ENCODE assay signal across 8 cellular contexts in the genomic region with DNA sequence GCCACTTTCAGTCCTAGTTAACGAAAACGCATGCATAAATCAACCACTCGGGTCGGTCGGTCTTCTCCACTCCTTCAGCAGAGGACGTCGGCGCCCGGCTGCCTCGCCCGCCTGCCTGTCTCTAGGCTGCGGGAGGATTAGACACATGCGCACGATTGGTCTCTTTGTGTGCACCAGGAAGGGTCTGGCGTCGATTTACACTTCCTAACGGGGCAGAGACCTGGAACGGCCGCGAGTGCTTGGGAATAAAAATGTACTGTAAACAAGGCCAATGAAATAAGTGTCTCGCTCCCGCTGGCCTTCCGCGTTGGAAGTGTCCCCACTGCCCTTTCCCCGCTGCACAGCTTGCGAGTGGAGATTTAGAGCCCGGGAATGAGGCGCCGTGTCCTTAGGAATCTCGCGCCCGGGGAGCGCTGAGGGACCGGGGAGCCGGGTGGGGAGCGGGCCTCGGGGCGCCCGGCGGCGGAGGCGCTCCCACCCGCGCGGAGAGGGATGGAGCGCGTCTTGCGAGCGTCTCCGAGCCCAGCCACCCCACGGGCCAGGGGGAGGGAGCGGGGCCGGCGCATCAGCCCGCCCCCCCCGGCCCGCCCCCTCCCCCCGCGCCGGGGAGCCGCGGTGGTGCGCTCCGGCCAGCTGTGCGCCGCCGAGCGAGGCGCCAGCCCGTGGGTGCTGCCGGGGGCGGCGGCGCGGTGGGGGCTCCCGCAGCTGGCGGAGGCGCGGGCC. TPM values are rescaled to one million over a fixed set of nuclear protein-coding genes. Genes with fewer than 3 reads are reported as not detected.
A peak's percentile ranks its signal among the peaks of the same experiment; 100 is the strongest.
DNase-seq lines count a peak whose midpoint lies in the region; ATAC-seq and TF ChIP-seq lines count a peak whose summit lies in the region.

A gene (plus strand): TSS at position 636 of the 723 bp plus-strand sequence.

- H3K27ac ChIP-seq in foreskin keratinocyte: no peak within 1 kb of the TSS

- H3K27me3 ChIP-seq in foreskin keratinocyte: peaks cover 54% of the 10 kb centered on the region

- H3K4me1 ChIP-seq in foreskin keratinocyte: no peaks in the 10 kb centered on the region

- H3K27ac Mint-ChIP-seq in nephron progenitor cell: peak within 1 kb of the TSS; percentile 94

- DNase-seq in DMS79 (lab: John Stamatoyannopoulos, UW) (peak; percentile 91), NCI-H1436 treated with DMSO at 0.1 percent for 48 hours (lab: John Stamatoyannopoulos, UW) (peak; percentile 39), foreskin keratinocyte (peak in 1 of 2 donors; percentile 19), nephron progenitor cell (peak; percentile 81), activated gamma-delta T cell (lab: John Stamatoyannopoulos, UW) (no peak), kidney glomerular epithelial cell (lab: John Stamatoyannopoulos, UW) (no peak)
- peak; percentile 24 to 30 for DNase-seq in activated T-cell treated with anti-CD3 and anti-CD28 coated beads, Interleukin-2, amount 50 U/mL, for 48 hours

- peak within 1 kb of the TSS; percentile 88 for H3K4me3 Mint-ChIP-seq in nephron progenitor cell

- TF ChIP-seq CTCF in foreskin keratinocyte (conservative IDR thresholded peaks at IDR 0.05) (no peak), nephron progenitor cell (IDR thresholded peaks at IDR 0.05) (no peak)

- H3K4me1 Mint-ChIP-seq in nephron progenitor cell: peaks cover 45% of the 10 kb centered on the region

- ATAC-seq in foreskin keratinocyte (peak; percentile 51), GM21737 (IDR thresholded peaks at IDR 0.05; ENCODE audit: unreplicated experiment) (no peak)

- H3K36me3 Mint-ChIP-seq in nephron progenitor cell (ENCODE audit: low read depth): no peaks in the 10 kb centered on the region

- peaks cover 9% of the 10 kb centered on the region for H3K9me3 Mint-ChIP-seq in nephron progenitor cell

- peaks cover 23% of the 10 kb centered on the region for H3K27me3 Mint-ChIP-seq in nephron progenitor cell (ENCODE audit: low read depth, poor library complexity)

RNA-seq across cellular contexts. Expression of the gene that starts here (rescaled TPM):
- not detected in 2 replicates for total RNA-seq in foreskin keratinocyte
- polyA plus RNA-seq in foreskin keratinocyte: not detected in 2 replicates

Comparison
In these comparisons a context has a peak if more than half of its experiments do, and no peak if none do; other contexts are left out.
1. Peak in ATAC-seq in foreskin keratinocyte; RNA of the gene not detected or under 1 TPM.
2. DNase-seq: peak in DMS79 (single experiment), NCI-H1436 treated with DMSO at 0.1 percent for 48 hours (single experiment), activated T-cell treated with anti-CD3 and anti-CD28 coated beads, Interleukin-2, amount 50 U/mL, for 48 hours (2 of 2) and nephron progenitor cell (single experiment); none in activated gamma-delta T cell (single experiment) and kidney glomerular epithelial cell (single experiment).